8 cellular contexts compared by ENCODE assay signal in genomic region chr20:53609501-53610445, GRCh38. TPM values are rescaled to one million over a fixed set of nuclear protein-coding genes. Genes with fewer than 3 reads are reported as not detected.
A peak's percentile ranks its signal among the peaks of the same experiment; 100 is the strongest.
DNase-seq lines count a peak whose midpoint lies in the region; ATAC-seq and TF ChIP-seq lines count a peak whose summit lies in the region.

No MANE protein-coding gene starts in this region.

- H3K36me3 ChIP-seq in HEK293 (ENCODE audit: control insufficient read depth in 2 of 2, insufficient read depth in 1 of 2, low read length in 2 of 2), result no peaks in the 10 kb centered on the region
- H3K36me3 ChIP-seq in spleen, result no peaks in the 10 kb centered on the region

- POLR2A ChIA-PET in HEK293 (lab: Yijun Ruan, JAX) (interaction anchor here (0.6 to 1.6 kb wide), 4 partner anchors 11 to 62 kb away, joined by 3 to 9 read pairs (median 5); partner anchors contain the start of gene ZNF217), GM10248 (lab: Yijun Ruan, JAX) (no interaction called here)

- TF ChIP-seq POLR2A in spleen (IDR thresholded peaks at IDR 0.05), result no peak

- no peak overlapping the region for H3K4me3 ChIP-seq in HEK293 (ENCODE audit: low read depth, low read length)
- peak overlapping the region in 5 of 8 donors; percentile 6 to 52 (median 19) for H3K4me3 ChIP-seq in spleen

- DNase-seq in CD14-positive monocyte (ENCODE audit: low spot score) (no peak), NCI-H82 (lab: John Stamatoyannopoulos, UW) (peak; percentile 75), foreskin keratinocyte (no peak), spleen (peak; percentile 90), RKO (ENCODE audit: low spot score) (no peak), GM10248 (ENCODE audit: extremely low spot score) (no peak)
- peak; percentile 71 for DNase-seq in activated CD8-positive, alpha-beta memory T cell treated with anti-CD3 and anti-CD28 coated beads, Interleukin-2, amount 50 U/mL, for 4 hours

- intact Hi-C loops in CD14-positive monocyte (cut with micrococcal nuclease), result loop anchor here in 1 of 2 donors (2.0 kb wide), 1 partner anchor 27 kb away; no protein-coding TSS in a partner anchor
- intact Hi-C loops in spleen (cut with DNase I; ENCODE audit: low total_unique reads), result no loop called here

- H3K9me3 ChIP-seq in HEK293 (ENCODE audit: control insufficient read depth, insufficient read depth, low read depth, low read length) (no peaks in the 10 kb centered on the region), spleen (no peaks in the 10 kb centered on the region)

- H3K27ac Mint-ChIP-seq in CD14-positive monocyte, result peak overlapping the region; percentile 78 to 93 (median 89)

- H3K4me1 ChIP-seq in HEK293 (ENCODE audit: control insufficient read depth, insufficient read depth, low read length), result peaks cover 6% of the 10 kb centered on the region; the same call in 1 of the 2 replicates
- H3K4me1 ChIP-seq in foreskin keratinocyte, result peaks cover 20% of the 10 kb centered on the region
- peaks cover 18 to 70% (median 38%) of the 10 kb centered on the region in 6 donors for H3K4me1 ChIP-seq in spleen

- no peaks in the 10 kb centered on the region for H3K27me3 ChIP-seq in foreskin keratinocyte
- no peaks in the 10 kb centered on the region for H3K27me3 ChIP-seq in spleen (replicated peaks in 1 of 7)

- peak overlapping the region; percentile 72 to 85 for H3K4me3 Mint-ChIP-seq in CD14-positive monocyte

- H3K27ac ChIP-seq in HEK293 (ENCODE audit: extremely low read depth, low read depth, low read length) (peak overlapping the region; percentile 70), foreskin keratinocyte (peak overlapping the region; percentile 11), spleen (peak overlapping the region; percentile 79 to 89 (median 84))

- H3K36me3 Mint-ChIP-seq in CD14-positive monocyte, result peaks cover 0 to 2% of the 10 kb centered on the region in 2 donors

- H3K9me3 Mint-ChIP-seq in CD14-positive monocyte, result no peaks in the 10 kb centered on the region

- ATAC-seq in foreskin keratinocyte, result no peak

- peaks cover 0 to 1% (median 0%) of the 10 kb centered on the region in 3 donors for H3K27me3 Mint-ChIP-seq in CD14-positive monocyte (ENCODE audit: low read depth in 3 of 3)

- H3K4me1 Mint-ChIP-seq in CD14-positive monocyte, result peaks cover 43% of the 10 kb centered on the region

- CTCF ChIA-PET in HEK293 (lab: Yijun Ruan, JAX), result interaction anchor here (0.7 to 1.4 kb wide), 2 partner anchors 11 to 1157 kb away, joined by 3 read pairs; no protein-coding TSS in a partner anchor
- CTCF ChIA-PET in GM10248 (lab: Yijun Ruan, JAX), result interaction anchor here (0.8 to 5.1 kb wide), 7 partner anchors 11 to 294 kb away, joined by 3 to 30 read pairs (median 4); partner anchors contain the start of gene ZNF217

- 30 to 32% (median 30%) methylated on average over 15 of the region's 15 CpGs for WGBS in spleen, 5 donors

- TF ChIP-seq CTCF in CD14-positive monocyte (IDR thresholded peaks at IDR 0.05), result no peak
- TF ChIP-seq CTCF in HEK293 (tag by site-specific recombination; IDR thresholded peaks at IDR 0.05), result no peak
- no peak for TF ChIP-seq CTCF in foreskin keratinocyte (conservative IDR thresholded peaks at IDR 0.05)
- TF ChIP-seq CTCF in spleen (IDR thresholded peaks at IDR 0.05 in 8 of 11, conservative IDR thresholded peaks at IDR 0.05 in 3 of 11), result no peak
- TF ChIP-seq CTCF in GM10248 (IDR thresholded peaks at IDR 0.05; ENCODE audit: control extremely low read depth, extremely low read depth, low read depth, missing control alignments), result no peak

TF ChIP-seq in HEK293, 187 proteins besides CTCF, POLR2A, EP300 and RAD21 (continues in another document):
- peak; percentile 82 for TF ChIP-seq ZBTB8A (tag by site-specific recombination; IDR thresholded peaks at IDR 0.05)
- TF ChIP-seq MZF1 (tag by site-specific recombination; IDR thresholded peaks at IDR 0.05; ENCODE audit: borderline replicate concordance), result peak; percentile 84
- TF ChIP-seq TCF7L2 (IDR thresholded peaks at IDR 0.05; ENCODE audit: borderline replicate concordance, low read depth, low read length), result peak; percentile 90
- peak; percentile 97 for TF ChIP-seq PRDM10 (tag by site-specific recombination; IDR thresholded peaks at IDR 0.05)
- no peak for TF ChIP-seq ZNF701 (tag by site-specific recombination; IDR thresholded peaks at IDR 0.05)
- TF ChIP-seq WT1 (tag by site-specific recombination; IDR thresholded peaks at IDR 0.05), result peak; percentile 99
- peak; percentile 58; the same call in 1 of the 2 replicates for TF ChIP-seq BCL6B (tag by site-specific recombination; IDR thresholded peaks at IDR 0.05)
- TF ChIP-seq ZNF223 (tag by site-specific recombination; IDR thresholded peaks at IDR 0.05), result no peak
- TF ChIP-seq ZNF239 (tag by site-specific recombination; IDR thresholded peaks at IDR 0.05), result no peak
- no peak for TF ChIP-seq ZIC2 (tag by site-specific recombination; IDR thresholded peaks at IDR 0.05)
- peak; percentile 96 for TF ChIP-seq GFI1B (tag by site-specific recombination; IDR thresholded peaks at IDR 0.05)
- peak; percentile 40; the same call in 1 of the 2 replicates for TF ChIP-seq ZNF623 (tag by site-specific recombination; IDR thresholded peaks at IDR 0.05)
- TF ChIP-seq ZNF692 (tag by site-specific recombination; IDR thresholded peaks at IDR 0.05), result peak; percentile 87
- TF ChIP-seq GLI4 (tag by site-specific recombination; IDR thresholded peaks at IDR 0.05), result no peak
- TF ChIP-seq ZNF776 (tag by site-specific recombination; IDR thresholded peaks at IDR 0.05; ENCODE audit: borderline replicate concordance), result no peak
- TF ChIP-seq ZNF214 (tag by site-specific recombination; IDR thresholded peaks at IDR 0.05; ENCODE audit: borderline replicate concordance), result no peak
- TF ChIP-seq PRDM6 (tag by site-specific recombination; IDR thresholded peaks at IDR 0.05), result peak; percentile 100

RNA-seq across cellular contexts. Expression of gene ZNF217, which starts 16.1 kb away (rescaled TPM):
- polyA plus RNA-seq in CD14-positive monocyte (10 to 100 TPM; 10.5 to 41.5 TPM), foreskin keratinocyte (5.1 and 5.9 TPM in 2 replicates), spleen (10 to 100 TPM; 15.1 to 20.4 (median 15.3) TPM)
- total RNA-seq in foreskin keratinocyte (36.8 and 37.4 TPM in 2 replicates), spleen (10 to 100 TPM; 58.7 to 90.1 (median 87.5) TPM)

Comparison
In these comparisons a context has a peak if more than half of its experiments do, and no peak if none do; other contexts are left out.
1. DNase-seq: peak in NCI-H82 (single experiment), activated CD8-positive, alpha-beta memory T cell treated with anti-CD3 and anti-CD28 coated beads, Interleukin-2, amount 50 U/mL, for 4 hours (single experiment) and spleen (single experiment); none in CD14-positive monocyte (single experiment), foreskin keratinocyte (0 of 2), RKO (single experiment) and GM10248 (single experiment).
2. H3K27ac ChIP-seq: peak in every context shown above with its lines; median percentile 84 in spleen; 70 in HEK293; 11 in foreskin keratinocyte.